ENCODE assay signal across 1 cellular context in the genomic region with DNA sequence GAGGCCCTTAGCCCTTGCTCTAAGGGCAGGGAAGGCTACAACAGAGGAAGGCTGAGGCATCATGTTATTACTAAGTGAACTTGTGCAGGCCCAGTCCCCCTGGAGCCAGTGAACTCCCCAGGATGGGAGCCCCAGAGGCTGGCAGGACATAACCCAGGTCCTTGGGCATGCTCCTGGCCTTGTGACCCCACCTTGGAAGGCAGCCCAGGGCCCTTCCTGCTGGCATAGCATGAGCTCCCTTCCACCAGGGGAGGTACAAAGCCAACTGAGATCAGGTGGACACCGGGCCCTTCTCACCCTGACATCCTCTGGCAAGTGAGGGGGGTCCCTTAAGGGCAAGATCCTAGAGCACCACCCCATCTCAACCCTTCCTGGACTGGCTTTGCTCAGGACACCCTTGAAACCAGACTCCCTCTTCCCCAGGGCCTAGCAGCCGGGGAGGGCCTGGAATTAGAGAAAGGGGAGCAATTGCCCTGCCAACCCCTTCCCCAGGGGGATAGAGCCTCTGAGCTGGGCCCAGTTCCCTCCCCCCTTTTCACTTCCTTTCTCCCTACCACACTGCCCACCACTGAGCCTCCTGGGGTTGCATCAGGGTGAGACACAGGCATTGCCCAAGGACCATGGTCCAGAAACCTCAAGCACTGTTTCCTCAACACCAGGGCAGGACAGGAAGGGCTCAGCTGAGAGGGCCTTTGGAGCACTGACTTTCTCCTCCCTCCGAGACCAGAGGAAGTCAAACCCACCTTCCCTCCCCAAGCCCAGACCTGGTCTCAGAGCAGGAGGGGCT.
TF ChIP-seq lines count a peak whose summit lies in the region.

No MANE protein-coding gene starts in this region.

TF ChIP-seq in H1, 55 proteins besides CTCF, POLR2A, EP300 and RAD21:
- no peak for TF ChIP-seq HDAC6 (IDR thresholded peaks at IDR 0.05; ENCODE audit: low read depth, low read length)
